In genomic region chr14:25406818-25407217, GRCh38 we compare ENCODE assay signal across 8 cellular contexts.
DNase-seq lines count a peak whose midpoint lies in the region; ATAC-seq lines count a peak whose summit lies in the region.

No MANE protein-coding gene starts in this region.

- intact Hi-C loops in posterior vena cava (cut with DNase I), result no loop called here

- in situ Hi-C loops in KBM-7 (cut with MboI; ENCODE audit: low pct_unique_long_range_greater_than_20kb, low sequenced_read_pairs), result no loop called here

- ATAC-seq in HG03439 (IDR thresholded peaks at IDR 0.05; ENCODE audit: unreplicated experiment), result no peak

- peak; percentile 6 for DNase-seq in ELR (ENCODE audit: low read depth)
- peak; percentile 81 for DNase-seq in KBM-7
- peak; percentile 15 for DNase-seq in SKM-1 treated with dmso at 0.1 percent for 144 hours (lab: John Stamatoyannopoulos, UW; ENCODE audit: unreplicated experiment)
- peak; percentile 65 for DNase-seq in iPS-NIHi11 (ENCODE audit: low spot score)
- DNase-seq in cerebellum (ENCODE audit: low spot score), result no peak
- no peak for DNase-seq in stimulated activated naive CD4-positive, alpha-beta T cell treated with Interleukin-2 at 50 U/mL for 16 hours (lab: John Stamatoyannopoulos, UW)
- DNase-seq in posterior vena cava (ENCODE audit: low spot score), result no peak

Comparison
In these comparisons a context has a peak if more than half of its experiments do, and no peak if none do; other contexts are left out.
1. DNase-seq: peak in ELR (single experiment), KBM-7 (single experiment), SKM-1 treated with dmso at 0.1 percent for 144 hours (single experiment) and iPS-NIHi11 (single experiment); none in cerebellum (single experiment), stimulated activated naive CD4-positive, alpha-beta T cell treated with Interleukin-2 at 50 U/mL for 16 hours (single experiment) and posterior vena cava (single experiment).